21 cellular contexts compared by ENCODE assay signal in genomic region chr1:206883160-206883559, GRCh38. TPM values are rescaled to one million over a fixed set of nuclear protein-coding genes. Genes with fewer than 3 reads are reported as not detected.
"Had no signal": no experiment of that assay in that cellular context is flagged by ENCODE, and none has a peak within 500 bp of the region (broad histone marks: within the 10 kb centered on the region; RNA-seq: fewer than 3 reads in every experiment).

No MANE protein-coding gene starts in this region.

- H3K4me3 Mint-ChIP-seq: IgD-negative memory B cell had no signal

- H3K27ac ChIP-seq: RWPE1 had no signal

- H3K4me1 Mint-ChIP-seq: IgD-negative memory B cell had no signal

- H3K27ac Mint-ChIP-seq: IgD-negative memory B cell had no signal

- DNase-seq: Karpas-422, KBM-7, MM.1S, NCI-H1092 treated with DMSO at 0.1 percent for 48 hours, NCI-H1436, NCI-H1694, NCI-H187 treated with DMSO at 0.1 percent for 48 hours, NCI-H2029 treated with DMSO at 0.1 percent for 48 hours, NCI-H2171 treated with DMSO at 0.1 percent for 48 hours, NCI-H345, NCI-H446 treated with DMSO at 0.1 percent for 48 hours, NCI-H524, NCI-H526 treated with DMSO at 0.1 percent for 48 hours, NCI-H748 treated with DMSO at 0.1 percent for 48 hours, SHP77, T-helper 1 cell had no signal

- FAIRE-seq: HepG2 had no signal

RNA-seq across cellular contexts. Expression of gene IL24, which starts 14.1 kb away (rescaled TPM):
- total RNA-seq: HepG2 had no signal
- polyA plus RNA-seq: HepG2 had no signal

RNA-seq across cellular contexts. Expression of gene IL20, which starts 17.7 kb away (rescaled TPM):
- total RNA-seq: HepG2, HT1080, SK-MEL-5 had no signal
- polyA plus RNA-seq: IgD-negative memory B cell had no signal

RNA-seq across cellular contexts. Expression of gene FCMR, which starts 38.6 kb away (rescaled TPM):
- total RNA-seq: HepG2, HT1080 had no signal
- polyA plus RNA-seq: HepG2 had no signal
